26 cellular contexts compared by ENCODE assay signal in genomic region chr10:69425041-69425440, GRCh38. TPM values are rescaled to one million over a fixed set of nuclear protein-coding genes. Genes with fewer than 3 reads are reported as not detected.
A peak's percentile ranks its signal among the peaks of the same experiment; 100 is the strongest.
DNase-seq lines count a peak whose midpoint lies in the region; ATAC-seq and TF ChIP-seq lines count a peak whose summit lies in the region.
"Had no signal": no experiment of that assay in that cellular context is flagged by ENCODE, and none has a peak within 500 bp of the region (broad histone marks: within the 10 kb centered on the region; RNA-seq: fewer than 3 reads in every experiment).

No MANE protein-coding gene starts in this region.

- CTCF ChIA-PET in CD8-positive, alpha-beta memory T cell (lab: Charles Lee): interaction anchor here (0.7 to 2.9 kb wide), 3 partner anchors 8 to 82 kb away, joined by 3 to 12 read pairs (median 3); no protein-coding TSS in a partner anchor
- CTCF ChIA-PET in T-cell (lab: Charles Lee): interaction anchor here in 1 of 2 donors (0.6 to 2.7 kb wide), 4 partner anchors 17 to 664 kb away, joined by 3 to 12 read pairs (median 5); no protein-coding TSS in a partner anchor

- no peak overlapping the region for H3K4me3 ChIP-seq in CD8-positive, alpha-beta memory T cell (ENCODE audit: low read length)
- H3K4me3 ChIP-seq in esophagus muscularis mucosa (no peak overlapping the region), stomach (no peak overlapping the region)
- H3K4me3 ChIP-seq: lower lobe of right lung, ovary, thyroid gland, vagina had no signal

- H3K4me3 Mint-ChIP-seq in CD8-positive, alpha-beta memory T cell: no peak overlapping the region
- peak overlapping the region in 1 of 3 donors; percentile 40 for H3K4me3 Mint-ChIP-seq in T-cell
- H3K4me3 Mint-ChIP-seq: activated CD8-positive, alpha-beta memory T cell treated with anti-CD3 and anti-CD28 coated beads, Interleukin-2, amount 10 ng/mL, durations not matched to agents 7 days and 5 days; nephron progenitor cell; stimulated activated naive CD8-positive, alpha-beta T cell treated with anti-CD3 and anti-CD28 coated beads, Interleukin-15, Interleukin-2, amounts not matched to agents 100 ng/mL and 50 ng/mL, for 24 hours had no signal

- no peaks in the 10 kb centered on the region for H3K27me3 ChIP-seq in CD8-positive, alpha-beta memory T cell (ENCODE audit: insufficient read depth, low read length, poor library complexity, severe bottlenecking)
- no peaks in the 10 kb centered on the region for H3K27me3 ChIP-seq in esophagus muscularis mucosa
- H3K27me3 ChIP-seq in stomach: no peaks in the 10 kb centered on the region
- H3K27me3 ChIP-seq: BE2C, ovary, thyroid gland, vagina had no signal

- peaks cover 46 to 55% (median 51%) of the 10 kb centered on the region in 3 donors for H3K4me1 Mint-ChIP-seq in CD8-positive, alpha-beta memory T cell
- peaks cover 57 to 65% (median 62%) of the 10 kb centered on the region in 3 donors for H3K4me1 Mint-ChIP-seq in T-cell

- no peaks in the 10 kb centered on the region for H3K36me3 ChIP-seq in CD8-positive, alpha-beta memory T cell (ENCODE audit: insufficient read depth, low read length)
- H3K36me3 ChIP-seq in esophagus muscularis mucosa (no peaks in the 10 kb centered on the region), stomach (no peaks in the 10 kb centered on the region)
- H3K36me3 ChIP-seq: BE2C, lower lobe of right lung, ovary, thyroid gland, vagina had no signal

- H3K27ac Mint-ChIP-seq in CD8-positive, alpha-beta memory T cell: peak overlapping the region in 6 of 8 donors; percentile 15 to 92 (median 76)
- H3K27ac Mint-ChIP-seq in T-cell: peak overlapping the region; percentile 85 to 88
- H3K27ac Mint-ChIP-seq: activated CD8-positive, alpha-beta memory T cell treated with anti-CD3 and anti-CD28 coated beads, Interleukin-2, amount 10 ng/mL, durations not matched to agents 7 days and 5 days; nephron progenitor cell; stimulated activated naive CD8-positive, alpha-beta T cell treated with anti-CD3 and anti-CD28 coated beads, Interleukin-15, Interleukin-2, amounts not matched to agents 100 ng/mL and 50 ng/mL, for 24 hours had no signal

- TF ChIP-seq EP300 in esophagus muscularis mucosa (IDR thresholded peaks at IDR 0.05) (no peak), stomach (IDR thresholded peaks at IDR 0.05) (no peak)

- intact Hi-C loops in esophagus muscularis mucosa (cut with DNase I): loop anchor here (5.0 kb wide), 1 partner anchor 217 kb away; no protein-coding TSS in a partner anchor
- intact Hi-C loops in stomach (cut with DNase I; ENCODE audit: low total_unique reads): loop anchor here (5.0 kb wide), 1 partner anchor 82 kb away; no protein-coding TSS in a partner anchor
- intact Hi-C loops in sciatic nerve (cut with DNase I): loop anchor here (5.0 kb wide), 1 partner anchor 82 kb away; no protein-coding TSS in a partner anchor

- no peak for DNase-seq in CD8-positive, alpha-beta memory T cell
- DNase-seq in T-cell (no peak), esophagus muscularis mucosa (ENCODE audit: extremely low spot score) (no peak), stomach (no peak), NOMO-1 (lab: John Stamatoyannopoulos, UW; ENCODE audit: unreplicated experiment in 2 of 2) (no peak), anterior cingulate cortex (lab: John Stamatoyannopoulos, UW) (no peak), sciatic nerve (ENCODE audit: low spot score) (no peak)
- DNase-seq: activated CD4-positive, alpha-beta T cell treated with anti-CD3 and anti-CD28 coated beads, Interleukin-2, amount 50 U/mL, for 4 hours; activated CD4-positive, CD25-positive, alpha-beta regulatory T cell; activated CD8-positive, alpha-beta memory T cell treated with anti-CD3 and anti-CD28 coated beads, Interleukin-2, amount 10 ng/mL, durations not matched to agents 7 days and 5 days; activated T-cell treated with anti-CD3 and anti-CD28 coated beads, Interleukin-2, amount 50 U/mL, for 48 hours; BE2C; DMS79; HCEC 1CT; hypothalamus; lower lobe of right lung; NCI-H345; NCI-H748 treated with DMSO at 0.1 percent for 48 hours; nephron progenitor cell; ovary; small intestine; thyroid gland had no signal

- POLR2A ChIA-PET in CD8-positive, alpha-beta memory T cell (lab: Charles Lee): no interaction called here
- POLR2A ChIA-PET in T-cell (lab: Charles Lee): no interaction called here

- no peak overlapping the region for H3K27ac ChIP-seq in CD8-positive, alpha-beta memory T cell (ENCODE audit: low read depth, low read length)
- H3K27ac ChIP-seq in esophagus muscularis mucosa (replicated peaks in 1 of 4) (peak overlapping the region; percentile 95 to 98 (median 97)), stomach (peak overlapping the region in 4 of 5 donors; percentile 71 to 84 (median 81))
- H3K27ac ChIP-seq: lower lobe of right lung, ovary, RWPE1, thyroid gland, vagina had no signal

- ATAC-seq in T-cell (replicated peaks in 1 of 4): no peak
- no peak for ATAC-seq in sciatic nerve

- H3K27me3 Mint-ChIP-seq in CD8-positive, alpha-beta memory T cell: peaks cover 0 to 5% of the 10 kb centered on the region in 2 donors
- no peaks in the 10 kb centered on the region for H3K27me3 Mint-ChIP-seq in T-cell
- H3K27me3 Mint-ChIP-seq: activated CD8-positive, alpha-beta memory T cell treated with anti-CD3 and anti-CD28 coated beads, Interleukin-2, amount 10 ng/mL, durations not matched to agents 7 days and 5 days; stimulated activated naive CD8-positive, alpha-beta T cell treated with anti-CD3 and anti-CD28 coated beads, Interleukin-15, Interleukin-2, amounts not matched to agents 100 ng/mL and 50 ng/mL, for 24 hours had no signal

- 78% methylated on average over 2 of the region's 2 CpGs for whole genome bisulfite sequencing in esophagus muscularis mucosa
- 97 to 99% (median 98%) methylated on average over 2 of the region's 2 CpGs for WGBS in stomach, 5 donors

- H3K4me1 ChIP-seq in CD8-positive, alpha-beta memory T cell (ENCODE audit: insufficient read depth, low read length): peaks cover 40% of the 10 kb centered on the region
- H3K4me1 ChIP-seq in esophagus muscularis mucosa (peaks cover 8 to 61% (median 52%) of the 10 kb centered on the region in 4 donors), stomach (peaks cover 21 to 60% (median 38%) of the 10 kb centered on the region in 4 donors)
- H3K4me1 ChIP-seq: thyroid gland, vagina had no signal

- TF ChIP-seq POLR2A in esophagus muscularis mucosa (IDR thresholded peaks at IDR 0.05; ENCODE audit: low read depth) (no peak), stomach (IDR thresholded peaks at IDR 0.05) (no peak)

- no peaks in the 10 kb centered on the region for H3K9me3 ChIP-seq in CD8-positive, alpha-beta memory T cell (ENCODE audit: low read length)
- H3K9me3 ChIP-seq in esophagus muscularis mucosa: no peaks in the 10 kb centered on the region
- H3K9me3 ChIP-seq in stomach: no peaks in the 10 kb centered on the region
- H3K9me3 ChIP-seq: BE2C, lower lobe of right lung, ovary, thyroid gland, vagina had no signal

- no peaks in the 10 kb centered on the region for H3K36me3 Mint-ChIP-seq in CD8-positive, alpha-beta memory T cell
- H3K36me3 Mint-ChIP-seq in T-cell: no peaks in the 10 kb centered on the region
- H3K36me3 Mint-ChIP-seq: activated CD8-positive, alpha-beta memory T cell treated with anti-CD3 and anti-CD28 coated beads, Interleukin-2, amount 10 ng/mL, durations not matched to agents 7 days and 5 days had no signal

- H3K9me3 Mint-ChIP-seq in CD8-positive, alpha-beta memory T cell: no peaks in the 10 kb centered on the region
- H3K9me3 Mint-ChIP-seq in T-cell: no peaks in the 10 kb centered on the region
- H3K9me3 Mint-ChIP-seq: nephron progenitor cell; stimulated activated naive CD8-positive, alpha-beta T cell treated with anti-CD3 and anti-CD28 coated beads, Interleukin-15, Interleukin-2, amounts not matched to agents 100 ng/mL and 50 ng/mL, for 24 hours had no signal

- no peak for TF ChIP-seq CTCF in esophagus muscularis mucosa (IDR thresholded peaks at IDR 0.05)
- no peak for TF ChIP-seq CTCF in stomach (IDR thresholded peaks at IDR 0.05)

RNA-seq across cellular contexts. Expression of gene TACR2, which starts 8.3 kb away (rescaled TPM):
- total RNA-seq in CD8-positive, alpha-beta memory T cell: not detected
- polyA plus RNA-seq in CD8-positive, alpha-beta memory T cell: not detected
- total RNA-seq in T-cell (not detected), esophagus muscularis mucosa (10 to 100 TPM; 51.4 to 72.6 (median 68.1) TPM), stomach (100 to 1,000 TPM in 1 of 5 donors, 10 to 100 TPM in 3, 1 to 10 TPM in 1; 5.7 to 133 (median 14.3) TPM), sciatic nerve (0.53 TPM)
- polyA plus RNA-seq in stomach: 10 to 100 TPM in 1 of 3 donors, under 1 TPM in 1, not detected in 1; 0.56 to 67.8 TPM
- total RNA-seq: activated CD8-positive, alpha-beta memory T cell treated with anti-CD3 and anti-CD28 coated beads, Interleukin-2, amount 10 ng/mL, durations not matched to agents 7 days and 5 days; mononuclear cell; thyroid gland had no signal

RNA-seq across cellular contexts. Expression of gene TSPAN15, which starts 26.2 kb away (rescaled TPM):
- 1 to 10 TPM; 1.4 to 2.4 TPM for total RNA-seq in CD8-positive, alpha-beta memory T cell
- 20.2 TPM for polyA plus RNA-seq in CD8-positive, alpha-beta memory T cell
- 1 to 10 TPM; 2.9 to 8.2 (median 6.2) TPM for total RNA-seq in T-cell
- 10 to 100 TPM; 40.3 to 59.4 (median 53.5) TPM for total RNA-seq in esophagus muscularis mucosa
- total RNA-seq in stomach: 100 to 1,000 TPM in 1 of 5 donors, 10 to 100 TPM in 4; 23.5 to 153 (median 97.4) TPM
- polyA plus RNA-seq in stomach: 10 to 100 TPM; 35.4 to 67.8 (median 55.8) TPM
- 103 TPM for total RNA-seq in sciatic nerve
